8 cellular contexts compared by ENCODE assay signal in the genomic region with DNA sequence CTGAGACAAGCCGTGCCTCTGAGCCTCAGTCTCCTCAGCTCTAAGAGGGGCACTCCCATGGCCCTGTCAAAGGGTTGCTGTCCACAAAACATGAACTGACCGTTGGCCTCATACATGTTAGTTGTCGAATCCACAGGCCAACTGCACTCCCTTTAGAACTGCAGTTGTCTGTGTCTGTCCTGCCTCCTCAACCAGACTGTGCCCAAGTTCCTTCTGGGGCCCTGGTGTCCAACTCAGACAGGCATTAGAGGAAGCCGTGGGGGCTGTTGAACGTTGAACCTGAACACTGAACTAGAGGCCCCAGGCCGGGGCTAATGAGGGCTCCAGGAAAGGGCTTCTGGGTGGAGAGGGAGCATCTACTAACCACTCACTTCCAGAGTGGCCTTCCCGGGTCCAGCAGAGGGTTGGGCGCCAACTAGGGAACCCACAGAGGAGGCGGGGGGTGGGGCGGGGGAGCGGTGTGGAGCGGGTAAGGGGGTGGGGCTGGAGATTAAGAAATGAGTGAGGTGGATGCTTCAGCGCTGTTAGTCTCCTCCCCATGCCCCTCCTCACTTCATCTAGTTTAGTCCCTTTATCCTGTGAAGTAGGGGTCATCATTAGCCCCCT. TPM values are rescaled to one million over a fixed set of nuclear protein-coding genes. Genes with fewer than 3 reads are reported as not detected.
DNase-seq lines count a peak whose midpoint lies in the region; ATAC-seq, FAIRE-seq and TF ChIP-seq lines count a peak whose summit lies in the region.

A gene with protein sequence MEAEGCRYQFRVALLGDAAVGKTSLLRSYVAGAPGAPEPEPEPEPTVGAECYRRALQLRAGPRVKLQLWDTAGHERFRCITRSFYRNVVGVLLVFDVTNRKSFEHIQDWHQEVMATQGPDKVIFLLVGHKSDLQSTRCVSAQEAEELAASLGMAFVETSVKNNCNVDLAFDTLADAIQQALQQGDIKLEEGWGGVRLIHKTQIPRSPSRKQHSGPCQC (plus strand): TSS at position 558 of the 606 bp plus-strand sequence. CDS start 247 bp downstream, outside the sequence.

- no peak for FAIRE-seq in RCC 7860 (lab: Jason Lieb, UNC)

- ATAC-seq in psoas muscle (peak in 2 of 4 donors; percentile 48 to 51), HG02938 (IDR thresholded peaks at IDR 0.05; ENCODE audit: unreplicated experiment) (no peak)

- TF ChIP-seq CTCF in HFFc6 (IDR thresholded peaks at IDR 0.05), result no peak
- no peak for TF ChIP-seq CTCF in left ventricle myocardium inferior (IDR thresholded peaks at IDR 0.05; ENCODE audit: borderline replicate concordance)
- no peak for TF ChIP-seq CTCF in psoas muscle (IDR thresholded peaks at IDR 0.05)

- peak; percentile 32 for DNase-seq in COLO668 (lab: John Stamatoyannopoulos, UW; ENCODE audit: unreplicated experiment)
- no peak for DNase-seq in HFFc6
- peak; percentile 18 for DNase-seq in activated CD4-positive, alpha-beta memory T cell treated with anti-CD3 and anti-CD28 coated beads for 36 hours
- peak; percentile 52 for DNase-seq in left ventricle myocardium inferior
- DNase-seq in psoas muscle, result peak; percentile 56 to 61
- DNase-seq in NCI-H1694 treated with DMSO at 0.1 percent for 48 hours (lab: John Stamatoyannopoulos, UW), result no peak
- DNase-seq in RCC 7860 (ENCODE audit: low spot score), result no peak

- H3K4me1 ChIP-seq in left ventricle myocardium inferior, result peaks cover 8% of the 10 kb centered on the region
- peaks cover 3% of the 10 kb centered on the region for H3K4me1 ChIP-seq in psoas muscle

- H3K4me3 Mint-ChIP-seq in HFFc6, result peak within 1 kb of the TSS; percentile 67
- peak within 1 kb of the TSS; percentile 67 for H3K4me3 Mint-ChIP-seq in activated CD4-positive, alpha-beta memory T cell treated with anti-CD3 and anti-CD28 coated beads for 36 hours

- no peaks in the 10 kb centered on the region for H3K9me3 Mint-ChIP-seq in HFFc6
- no peaks in the 10 kb centered on the region for H3K9me3 Mint-ChIP-seq in activated CD4-positive, alpha-beta memory T cell treated with anti-CD3 and anti-CD28 coated beads for 36 hours

- H3K27ac Mint-ChIP-seq in HFFc6, result no peak within 1 kb of the TSS
- no peak within 1 kb of the TSS for H3K27ac Mint-ChIP-seq in activated CD4-positive, alpha-beta memory T cell treated with anti-CD3 and anti-CD28 coated beads for 36 hours

- CTCF ChIA-PET in activated CD4-positive, alpha-beta memory T cell treated with anti-CD3 and anti-CD28 coated beads for 36 hours (lab: Charles Lee), result no interaction called here

- POLR2A ChIA-PET in activated CD4-positive, alpha-beta memory T cell treated with anti-CD3 and anti-CD28 coated beads for 36 hours (lab: Charles Lee), result interaction anchor here (1.0 to 1.9 kb wide), 2 partner anchors 10 to 56 kb away, joined by 3 to 8 read pairs; no protein-coding TSS in a partner anchor

- no peaks in the 10 kb centered on the region for H3K27me3 ChIP-seq in left ventricle myocardium inferior (ENCODE audit: low read depth)
- H3K27me3 ChIP-seq in psoas muscle (ENCODE audit: insufficient read depth in 3 of 3, low read length in 2 of 3), result no peaks in the 10 kb centered on the region

- H3K4me3 ChIP-seq in left ventricle myocardium inferior (peak within 1 kb of the TSS; percentile 71), psoas muscle (peak within 1 kb of the TSS; percentile 67)

- WGBS in psoas muscle, 3 donors, result 30 to 44% (median 31%) methylated on average over 12 to 13 of the region's 13 CpGs

- no peaks in the 10 kb centered on the region; the same call in 1 of the 2 replicates for H3K36me3 Mint-ChIP-seq in HFFc6 (ENCODE audit: low read depth)
- peaks cover 3% of the 10 kb centered on the region for H3K36me3 Mint-ChIP-seq in activated CD4-positive, alpha-beta memory T cell treated with anti-CD3 and anti-CD28 coated beads for 36 hours

- H3K27ac ChIP-seq in left ventricle myocardium inferior (replicated peaks) (peak within 1 kb of the TSS; percentile 27), psoas muscle (no peak within 1 kb of the TSS)

- intact Hi-C loops in activated CD4-positive, alpha-beta memory T cell treated with anti-CD3 and anti-CD28 coated beads for 36 hours (cut with micrococcal nuclease), result no loop called here
- intact Hi-C loops in left ventricle myocardium inferior (cut with micrococcal nuclease), result no loop called here
- intact Hi-C loops in psoas muscle (cut with DNase I), result no loop called here

- no peaks in the 10 kb centered on the region for H3K4me1 Mint-ChIP-seq in HFFc6 (ENCODE audit: low read depth)
- H3K4me1 Mint-ChIP-seq in activated CD4-positive, alpha-beta memory T cell treated with anti-CD3 and anti-CD28 coated beads for 36 hours (ENCODE audit: low read depth), result peaks cover 5% of the 10 kb centered on the region

- H3K36me3 ChIP-seq in left ventricle myocardium inferior (peaks cover 7% of the 10 kb centered on the region), psoas muscle (ENCODE audit: insufficient read depth in 1 of 2, low read depth in 1 of 2) (peaks cover 0 to 9% of the 10 kb centered on the region in 2 donors)

- H3K9me3 ChIP-seq in left ventricle myocardium inferior (replicated peaks), result no peaks in the 10 kb centered on the region
- no peaks in the 10 kb centered on the region for H3K9me3 ChIP-seq in psoas muscle

- peaks cover 8% of the 10 kb centered on the region; the same call in 1 of the 2 replicates for H3K27me3 Mint-ChIP-seq in HFFc6 (ENCODE audit: insufficient read depth)
- H3K27me3 Mint-ChIP-seq in activated CD4-positive, alpha-beta memory T cell treated with anti-CD3 and anti-CD28 coated beads for 36 hours, result peaks cover 5% of the 10 kb centered on the region

RNA-seq across cellular contexts. Expression of the gene that starts here (rescaled TPM):
- under 1 TPM in 3 of 6 experiments, not detected in 3; 0.19 to 0.53 (median 0.20) TPM for total RNA-seq in HFFc6 (2021; fragmentation: NEBNext Ultra II Directional; extraction: Animal tissue kit (Norgen Biotek cat#: 25700))
- not detected for total RNA-seq in activated CD4-positive, alpha-beta memory T cell treated with anti-CD3 and anti-CD28 coated beads for 36 hours
- 1.2 TPM for total RNA-seq in left ventricle myocardium inferior
- total RNA-seq in psoas muscle, result 1 to 10 TPM in 1 of 4 donors, under 1 TPM in 3; 0.32 to 1.3 (median 0.68) TPM
- polyA plus RNA-seq in psoas muscle, result under 1 TPM; 0.16 to 0.34 (median 0.21) TPM

Comparison
In these comparisons a context has a peak if more than half of its experiments do, and no peak if none do; other contexts are left out.
1. Peak in DNase-seq in activated CD4-positive, alpha-beta memory T cell treated with anti-CD3 and anti-CD28 coated beads for 36 hours; RNA of the gene not detected or under 1 TPM.
2. DNase-seq: peak in COLO668 (single experiment), left ventricle myocardium inferior (single experiment) and psoas muscle (2 of 2); none in HFFc6 (single experiment), NCI-H1694 treated with DMSO at 0.1 percent for 48 hours (single experiment) and RCC 7860 (single experiment).